Comparison of ENCODE assay signal across 17 cellular contexts in genomic region chr22:28885939-28886338, GRCh38. TPM values are rescaled to one million over a fixed set of nuclear protein-coding genes. Genes with fewer than 3 reads are reported as not detected.
DNase-seq lines count a peak whose midpoint lies in the region; ATAC-seq and TF ChIP-seq lines count a peak whose summit lies in the region.
"Had no signal": no experiment of that assay in that cellular context is flagged by ENCODE, and none has a peak within 500 bp of the region (broad histone marks: within the 10 kb centered on the region; RNA-seq: fewer than 3 reads in every experiment).

No MANE protein-coding gene starts in this region.

- H3K79me2 ChIP-seq in hepatocyte = peaks cover 59% of the 10 kb centered on the region

- no peak for DNase-seq in Calu3
- peak; percentile 47 for DNase-seq in OCI-M1 (lab: John Stamatoyannopoulos, UW)
- peak; percentile 54 for DNase-seq in hepatocyte (ENCODE audit: low spot score)
- no peak for DNase-seq in osteocyte (ENCODE audit: extremely low spot score, unreplicated experiment)
- no peak for DNase-seq in A172 (ENCODE audit: low spot score)
- no peak for DNase-seq in OCI-M2 (lab: John Stamatoyannopoulos, UW; ENCODE audit: unreplicated experiment)
- no peak for DNase-seq in HEK293T (ENCODE audit: extremely low spot score)
- DNase-seq: activated CD4-positive, alpha-beta T cell treated with anti-CD3 and anti-CD28 coated beads for 36 hours; DMS53; esophagus squamous epithelium; NCI-H187 treated with DMSO at 0.1 percent for 48 hours; NCI-H82; nucleus accumbens; T-helper 2 cell had no signal

- intact Hi-C loops in Calu3 (cut with micrococcal nuclease; ENCODE audit: unreplicated experiment) = loop anchor here (2.0 kb wide), 2 partner anchors 93 to 145 kb away; no protein-coding TSS in a partner anchor

- no peak overlapping the region for H3K27ac ChIP-seq in hepatocyte
- H3K27ac ChIP-seq: esophagus squamous epithelium, RWPE1 had no signal

- H3K27me3 Mint-ChIP-seq in Calu3 (ENCODE audit: unreplicated experiment) = no peaks in the 10 kb centered on the region
- peaks cover 3% of the 10 kb centered on the region for H3K27me3 Mint-ChIP-seq in osteocyte (ENCODE audit: unreplicated experiment)

- H3K9me2 ChIP-seq in hepatocyte (replicated peaks; ENCODE audit: insufficient read depth) = no peaks in the 10 kb centered on the region

- peaks cover 19% of the 10 kb centered on the region for H4K20me1 ChIP-seq in hepatocyte (ENCODE audit: insufficient read depth, poor library complexity, severe bottlenecking)

- peaks cover 29% of the 10 kb centered on the region for H3K36me3 Mint-ChIP-seq in Calu3 (ENCODE audit: insufficient read depth, unreplicated experiment)
- H3K36me3 Mint-ChIP-seq in osteocyte (ENCODE audit: unreplicated experiment) = peaks cover 3% of the 10 kb centered on the region

- H3K4me3 ChIP-seq in hepatocyte = no peak overlapping the region
- H3K4me3 ChIP-seq: lung had no signal

- peak overlapping the region; percentile 95 for H3K4me2 ChIP-seq in hepatocyte

- 27% methylated on average over 3 of the region's 3 CpGs for WGBS in hepatocyte (ENCODE audit: low lambda C conversion rate, missing lambda C conversion rate)

- H3K4me1 Mint-ChIP-seq in Calu3 (ENCODE audit: low read depth, unreplicated experiment) (peaks cover 41% of the 10 kb centered on the region), osteocyte (ENCODE audit: unreplicated experiment) (peaks cover 20% of the 10 kb centered on the region)

- TF ChIP-seq CTCF in Calu3 (IDR thresholded peaks at IDR 0.05; ENCODE audit: unreplicated experiment) (no peak), hepatocyte (IDR thresholded peaks at IDR 0.05; ENCODE audit: poor library complexity) (peak; percentile 25), osteocyte (IDR thresholded peaks at IDR 0.05) (no peak)

- BruUV-seq in Calu3 (replicated peaks; lab: Mats Ljungman, UMichigan) = no TSS peak

- no peaks in the 10 kb centered on the region for H3K27me3 ChIP-seq in hepatocyte
- H3K27me3 ChIP-seq: esophagus squamous epithelium had no signal

- peaks cover 21% of the 10 kb centered on the region for H3K4me1 ChIP-seq in hepatocyte (ENCODE audit: insufficient read depth)

- peak overlapping the region; percentile 84 for H3K4me3 Mint-ChIP-seq in Calu3 (ENCODE audit: low read depth, unreplicated experiment)
- H3K4me3 Mint-ChIP-seq in osteocyte (ENCODE audit: unreplicated experiment) = peak overlapping the region; percentile 6
- H3K4me3 Mint-ChIP-seq: activated CD4-positive, alpha-beta T cell treated with anti-CD3 and anti-CD28 coated beads for 36 hours had no signal

- H3K27ac Mint-ChIP-seq in Calu3 (ENCODE audit: unreplicated experiment) (no peak overlapping the region), osteocyte (ENCODE audit: unreplicated experiment) (no peak overlapping the region)
- H3K27ac Mint-ChIP-seq: activated CD4-positive, alpha-beta T cell treated with anti-CD3 and anti-CD28 coated beads for 36 hours had no signal

- POLR2A ChIA-PET in HEK293T (lab: Yijun Ruan, JAX) = no interaction called here

- H3K36me3 ChIP-seq in hepatocyte (replicated peaks; ENCODE audit: insufficient read depth, low read depth) = no peaks in the 10 kb centered on the region
- H3K36me3 ChIP-seq: esophagus squamous epithelium had no signal

- no peaks in the 10 kb centered on the region for H3K9me3 ChIP-seq in hepatocyte (ENCODE audit: low read depth)
- H3K9me3 ChIP-seq: esophagus squamous epithelium had no signal

- CTCF ChIA-PET in Calu3 (lab: Charles Lee) = interaction anchor here (0.7 to 0.9 kb wide), 4 partner anchors 14 to 130 kb away, joined by 4 to 5 read pairs (median 4); no protein-coding TSS in a partner anchor
- CTCF ChIA-PET in HEK293T (lab: Yijun Ruan, JAX) = interaction anchor here (2.5 kb wide), 1 partner anchor 154 kb away, joined by 18 read pairs; no protein-coding TSS in a partner anchor

- no peaks in the 10 kb centered on the region for H3K9me3 Mint-ChIP-seq in Calu3 (ENCODE audit: low read depth, unreplicated experiment)
- H3K9me3 Mint-ChIP-seq in osteocyte (ENCODE audit: unreplicated experiment) = no peaks in the 10 kb centered on the region

- no peak for ATAC-seq in GM21526 (IDR thresholded peaks at IDR 0.05; ENCODE audit: low FRiP score, unreplicated experiment)
- ATAC-seq: activated CD4-positive, alpha-beta T cell treated with anti-CD3 and anti-CD28 coated beads for 36 hours had no signal

- H2AFZ ChIP-seq in hepatocyte = no peak overlapping the region

TF ChIP-seq in HEK293T, 16 proteins besides CTCF, POLR2A, EP300 and RAD21:
- TF ChIP-seq FOXA1 (IDR thresholded peaks at IDR 0.05) (no peak), ELF4 (IDR thresholded peaks at IDR 0.05) (no peak), ZNF384 (IDR thresholded peaks at IDR 0.05) (no peak), PKNOX1 (IDR thresholded peaks at IDR 0.05) (no peak), CTBP1 (IDR thresholded peaks at IDR 0.05; ENCODE audit: borderline replicate concordance) (no peak), ARNT (IDR thresholded peaks at IDR 0.05) (no peak), TARDBP (IDR thresholded peaks at IDR 0.05) (no peak), SUZ12 (IDR thresholded peaks at IDR 0.05) (no peak), L3MBTL2 (conservative IDR thresholded peaks at IDR 0.05) (no peak), LEF1 (IDR thresholded peaks at IDR 0.05; ENCODE audit: borderline replicate concordance) (no peak), HDGF (IDR thresholded peaks at IDR 0.05; ENCODE audit: borderline replicate concordance) (no peak), SP1 (IDR thresholded peaks at IDR 0.05) (no peak), FOXM1 (IDR thresholded peaks at IDR 0.05; ENCODE audit: borderline replicate concordance) (no peak), NFRKB (IDR thresholded peaks at IDR 0.05) (no peak), FOXK2 (IDR thresholded peaks at IDR 0.05) (no peak), BHLHE40 (IDR thresholded peaks at IDR 0.05; ENCODE audit: borderline replicate concordance) (no peak)

RNA-seq across cellular contexts. Expression of gene ZNRF3, which starts 2.6 kb away (rescaled TPM):
- total RNA-seq in Calu3 (2022) (23.7 and 24.5 TPM in 2 replicates), hepatocyte (7.9 and 8.9 TPM in 2 replicates), osteocyte (6.4 and 6.7 TPM in 2 replicates)
- polyA plus RNA-seq in hepatocyte = 12.8 and 14.7 TPM in 2 replicates
- 3.0 and 3.8 TPM in 2 replicates for total RNA-seq in A172 (2014; rRNA removed; shearing (Covaris generic))

Comparison
In these comparisons a context has a peak if more than half of its experiments do, and no peak if none do; other contexts are left out.
1. DNase-seq: peak in OCI-M1 (single experiment) and hepatocyte (single experiment); none in Calu3 (single experiment), osteocyte (single experiment), A172 (single experiment), OCI-M2 (single experiment) and HEK293T (single experiment).